8 cellular contexts compared by ENCODE assay signal in the genomic region with DNA sequence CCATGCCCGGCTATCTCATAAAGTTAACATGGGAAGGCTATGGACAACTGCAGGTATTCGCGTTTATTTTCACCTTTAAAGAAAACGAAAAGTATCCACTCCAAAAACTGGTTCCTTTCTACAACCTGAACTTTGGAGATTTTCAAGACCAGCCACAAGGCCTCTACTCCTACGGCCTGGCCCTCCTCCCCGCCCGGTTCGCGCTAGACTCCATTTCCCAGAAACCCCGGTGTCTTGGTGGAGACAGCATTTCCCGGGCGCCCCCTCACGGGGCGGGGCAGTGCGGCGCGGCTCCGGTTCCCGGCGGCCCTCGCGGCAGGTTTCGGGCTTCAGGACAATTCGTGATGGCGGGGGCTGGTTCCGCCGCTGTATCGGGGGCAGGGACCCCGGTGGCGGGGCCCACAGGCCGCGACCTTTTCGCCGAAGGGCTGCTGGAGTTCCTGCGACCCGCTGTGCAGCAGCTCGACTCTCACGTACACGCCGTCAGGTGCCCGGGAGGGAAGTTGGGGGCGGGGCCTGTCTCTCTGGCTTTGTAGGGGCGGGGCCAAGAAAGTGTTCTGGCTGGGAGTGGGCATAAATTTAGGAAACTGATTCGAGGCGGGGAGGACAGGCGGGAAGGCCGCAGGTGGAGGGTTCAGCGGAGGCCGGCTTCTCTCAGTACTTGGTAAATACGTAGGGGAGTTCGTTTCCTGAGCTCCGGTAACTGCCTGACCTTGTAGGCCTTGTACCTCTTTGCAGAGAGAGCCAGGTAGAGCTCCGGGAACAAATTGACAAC. TPM values are rescaled to one million over a fixed set of nuclear protein-coding genes. Genes with fewer than 3 reads are reported as not detected.
DNase-seq lines count a peak whose midpoint lies in the region; ATAC-seq and TF ChIP-seq lines count a peak whose summit lies in the region.

TSS of gene SNAPIN (plus strand) at position 304 of the 775 bp plus-strand sequence. CDS start at position 345, 41 bp downstream.

- no peaks in the 10 kb centered on the region for H3K27me3 ChIP-seq in CD4-positive, alpha-beta memory T cell (ENCODE audit: insufficient read depth, low read length)
- H3K27me3 ChIP-seq in duodenal mucosa (ENCODE audit: control insufficient read depth in 1 of 2, insufficient read depth in 2 of 2, low read length in 2 of 2) (no peaks in the 10 kb centered on the region), lower lobe of right lung (ENCODE audit: low read depth) (no peaks in the 10 kb centered on the region)

- H3K27ac ChIP-seq in CD4-positive, alpha-beta memory T cell (ENCODE audit: low read depth, low read length), result peak within 1 kb of the TSS; percentile 89
- peak within 1 kb of the TSS; percentile 93 for H3K27ac ChIP-seq in duodenal mucosa (ENCODE audit: low read depth, low read length)
- peak within 1 kb of the TSS; percentile 90 for H3K27ac ChIP-seq in lower lobe of right lung

- H3K4me3 ChIP-seq in CD4-positive, alpha-beta memory T cell (ENCODE audit: low read length in 2 of 2), result peak within 1 kb of the TSS; percentile 66 to 67
- peak within 1 kb of the TSS; percentile 82 to 84 for H3K4me3 ChIP-seq in duodenal mucosa (ENCODE audit: low read depth in 1 of 2, low read length in 2 of 2)
- peak within 1 kb of the TSS; percentile 72 for H3K4me3 ChIP-seq in lower lobe of right lung

- peak; percentile 88 to 91 (median 89) for DNase-seq in CD4-positive, alpha-beta memory T cell
- peak; percentile 88 for DNase-seq in HK-2 (ENCODE audit: unreplicated experiment)
- peak; percentile 87 for DNase-seq in NCI-H82 treated with DMSO at 0.1 percent for 48 hours (lab: John Stamatoyannopoulos, UW; ENCODE audit: unreplicated experiment)
- DNase-seq in activated CD8-positive, alpha-beta T cell treated with anti-CD3 and anti-CD28 coated beads for 36 hours, result peak; percentile 96
- DNase-seq in lower lobe of right lung, result peak; percentile 95
- peak; percentile 85 to 91 (median 87) for DNase-seq in stimulated activated CD4-positive, alpha-beta T cell treated with anti-CD3 and anti-CD28 coated beads, TNF-alpha, amount 100 ng/mL, for 24 hours (ENCODE audit: low read depth in 3 of 3)

- H3K36me3 Mint-ChIP-seq in CD4-positive, alpha-beta memory T cell, result peaks cover 23 to 35% of the 10 kb centered on the region in 2 donors
- peaks cover 25% of the 10 kb centered on the region for H3K36me3 Mint-ChIP-seq in activated CD8-positive, alpha-beta T cell treated with anti-CD3 and anti-CD28 coated beads for 36 hours (ENCODE audit: low read depth)

- CTCF ChIA-PET in CD4-positive, alpha-beta memory T cell (lab: Charles Lee; ENCODE audit: partially characterized antibody), result interaction anchor here (1.2 kb wide), 1 partner anchor 148 kb away, joined by 3 read pairs; no protein-coding TSS in a partner anchor
- CTCF ChIA-PET in activated CD8-positive, alpha-beta T cell treated with anti-CD3 and anti-CD28 coated beads for 36 hours (lab: Charles Lee), result interaction anchor here (0.8 to 2.1 kb wide), 7 partner anchors 10 to 148 kb away, joined by 3 to 8 read pairs (median 3); partner anchors contain the start of gene CHTOP

- no peaks in the 10 kb centered on the region for H3K9me3 ChIP-seq in CD4-positive, alpha-beta memory T cell (ENCODE audit: control insufficient read depth in 1 of 2, low read length in 2 of 2)
- H3K9me3 ChIP-seq in duodenal mucosa (ENCODE audit: control insufficient read depth in 1 of 2, low read length in 2 of 2), result no peaks in the 10 kb centered on the region
- no peaks in the 10 kb centered on the region for H3K9me3 ChIP-seq in lower lobe of right lung

- H3K9ac ChIP-seq in duodenal mucosa (ENCODE audit: low read depth in 1 of 2, low read length in 2 of 2), result peak within 1 kb of the TSS; percentile 73 to 87

- H3K4me1 ChIP-seq in CD4-positive, alpha-beta memory T cell (ENCODE audit: insufficient read depth, low read length), result peaks cover 19% of the 10 kb centered on the region
- H3K4me1 ChIP-seq in duodenal mucosa (ENCODE audit: control insufficient read depth in 1 of 2, insufficient read depth in 2 of 2, low read length in 2 of 2) (peaks cover 9% of the 10 kb centered on the region in 2 donors), lower lobe of right lung (peaks cover 14% of the 10 kb centered on the region)

- no peaks in the 10 kb centered on the region for H3K27me3 Mint-ChIP-seq in CD4-positive, alpha-beta memory T cell
- H3K27me3 Mint-ChIP-seq in activated CD8-positive, alpha-beta T cell treated with anti-CD3 and anti-CD28 coated beads for 36 hours, result no peaks in the 10 kb centered on the region

- peaks cover 28% of the 10 kb centered on the region for H3K36me3 ChIP-seq in CD4-positive, alpha-beta memory T cell (ENCODE audit: insufficient read depth, low read length)
- H3K36me3 ChIP-seq in duodenal mucosa (ENCODE audit: control insufficient read depth in 1 of 2, insufficient read depth in 2 of 2, low read length in 2 of 2) (peaks cover 17 to 29% of the 10 kb centered on the region in 2 donors), lower lobe of right lung (peaks cover 30% of the 10 kb centered on the region)

- H3K9me3 Mint-ChIP-seq in CD4-positive, alpha-beta memory T cell, result no peaks in the 10 kb centered on the region
- no peaks in the 10 kb centered on the region for H3K9me3 Mint-ChIP-seq in activated CD8-positive, alpha-beta T cell treated with anti-CD3 and anti-CD28 coated beads for 36 hours

- intact Hi-C loops in CD4-positive, alpha-beta memory T cell (cut with micrococcal nuclease), result loop anchor here (1.0 to 2.0 kb wide), 3 partner anchors 13 to 24 kb away; partner anchors contain the start of genes CHTOP and NPR1
- intact Hi-C loops in activated CD8-positive, alpha-beta T cell treated with anti-CD3 and anti-CD28 coated beads for 36 hours (cut with micrococcal nuclease), result no loop called here
- intact Hi-C loops in lower lobe of right lung (cut with DNase I), result no loop called here

- POLR2A ChIA-PET in CD4-positive, alpha-beta memory T cell (lab: Charles Lee; ENCODE audit: partially characterized antibody), result interaction anchor here (1.0 to 3.0 kb wide), 13 partner anchors 9 to 332 kb away, joined by 3 to 33 read pairs (median 7); partner anchors contain the start of genes CHTOP, ILF2, RPS27 and S100A4
- POLR2A ChIA-PET in activated CD8-positive, alpha-beta T cell treated with anti-CD3 and anti-CD28 coated beads for 36 hours (lab: Charles Lee), result interaction anchor here (0.8 to 5.6 kb wide), 6 partner anchors 9 to 126 kb away, joined by 3 to 44 read pairs (median 10); partner anchors contain the start of genes CHTOP and ILF2

- peak within 1 kb of the TSS; percentile 94 to 97 (median 96) for H3K4me3 Mint-ChIP-seq in CD4-positive, alpha-beta memory T cell
- H3K4me3 Mint-ChIP-seq in activated CD8-positive, alpha-beta T cell treated with anti-CD3 and anti-CD28 coated beads for 36 hours, result peak within 1 kb of the TSS; percentile 98

- no peak for TF ChIP-seq CTCF in activated CD8-positive, alpha-beta T cell treated with anti-CD3 and anti-CD28 coated beads for 36 hours (IDR thresholded peaks at IDR 0.05)
- peak; percentile 35 for TF ChIP-seq CTCF in lower lobe of right lung (IDR thresholded peaks at IDR 0.05)

- ATAC-seq in GM19452 (IDR thresholded peaks at IDR 0.05; ENCODE audit: unreplicated experiment) (peak; percentile 95), lower lobe of right lung (peak; percentile 98)
- ATAC-seq in activated CD8-positive, alpha-beta T cell treated with anti-CD3 and anti-CD28 coated beads for 36 hours, result peak; percentile 95

- H3K27ac Mint-ChIP-seq in CD4-positive, alpha-beta memory T cell, result peak within 1 kb of the TSS; percentile 89 to 97 (median 95)
- peak within 1 kb of the TSS; percentile 96 for H3K27ac Mint-ChIP-seq in activated CD8-positive, alpha-beta T cell treated with anti-CD3 and anti-CD28 coated beads for 36 hours

- H3K4me1 Mint-ChIP-seq in CD4-positive, alpha-beta memory T cell, result peaks cover 9 to 25% (median 14%) of the 10 kb centered on the region in 4 donors
- H3K4me1 Mint-ChIP-seq in activated CD8-positive, alpha-beta T cell treated with anti-CD3 and anti-CD28 coated beads for 36 hours (ENCODE audit: low read depth), result peaks cover 12% of the 10 kb centered on the region

RNA-seq across cellular contexts. Expression of gene SNAPIN, which starts in this region (rescaled TPM):
- total RNA-seq in CD4-positive, alpha-beta memory T cell, result 10 to 100 TPM; 26.4 to 28.2 TPM
- polyA plus RNA-seq in CD4-positive, alpha-beta memory T cell, result 10 to 100 TPM; 74.4 to 85.6 TPM
- total RNA-seq in activated CD8-positive, alpha-beta T cell treated with anti-CD3 and anti-CD28 coated beads for 36 hours, result 10 to 100 TPM; 25.7 to 27.3 TPM
- total RNA-seq in lower lobe of right lung, result 40.2 TPM

Comparison
In these comparisons a context has a peak if more than half of its experiments do, and no peak if none do; other contexts are left out.
1. Peak in every context shown above with its lines: DNase-seq, ATAC-seq, H3K4me3 ChIP-seq and H3K27ac ChIP-seq.